In the genomic region with DNA sequence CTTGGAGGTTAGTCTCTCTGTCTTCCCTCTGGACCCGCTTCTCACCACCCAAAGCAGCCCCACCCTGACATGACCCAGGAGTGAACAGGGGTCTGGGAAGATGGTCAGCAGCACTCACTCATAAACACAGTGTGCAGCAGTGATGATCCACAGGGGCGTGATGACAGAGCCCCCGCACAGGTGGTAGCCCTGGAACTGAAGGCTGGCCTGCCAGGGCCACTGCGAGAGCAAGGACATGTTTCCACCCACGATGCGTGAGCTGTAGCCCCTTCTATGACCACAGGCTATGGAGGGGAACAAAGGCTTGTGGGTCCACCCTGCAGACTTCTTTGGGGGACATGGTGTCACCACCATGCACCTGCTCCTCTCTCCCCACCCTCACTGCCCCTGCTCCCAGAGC, we compare ENCODE assay signal across 19 cellular contexts. TPM values are rescaled to one million over a fixed set of nuclear protein-coding genes. Genes with fewer than 3 reads are reported as not detected.
DNase-seq lines count a peak whose midpoint lies in the region; ATAC-seq, FAIRE-seq and TF ChIP-seq lines count a peak whose summit lies in the region.
"Had no signal": no experiment of that assay in that cellular context is flagged by ENCODE, and none has a peak within 500 bp of the region (broad histone marks: within the 10 kb centered on the region; RNA-seq: fewer than 3 reads in every experiment).

No MANE protein-coding gene starts in this region.

- H3K27me3 ChIP-seq in BLaER1 (no peaks in the 10 kb centered on the region), mucosa of stomach (ENCODE audit: control insufficient read depth, insufficient read depth, low read length) (no peaks in the 10 kb centered on the region), foreskin keratinocyte (peaks cover 2% of the 10 kb centered on the region)

- H3K9ac ChIP-seq in BLaER1, result no peak overlapping the region
- peak overlapping the region; percentile 7 for H3K9ac ChIP-seq in mucosa of stomach (ENCODE audit: low read length)

- peaks cover 27% of the 10 kb centered on the region for H3K4me1 Mint-ChIP-seq in activated naive CD8-positive, alpha-beta T cell treated with anti-CD3 and anti-CD28 coated beads, Interleukin-2, amount 50 U/mL, for 24 hours

- no peak for TF ChIP-seq CTCF in foreskin keratinocyte (conservative IDR thresholded peaks at IDR 0.05)

- ATAC-seq in activated naive CD8-positive, alpha-beta T cell treated with anti-CD3 and anti-CD28 coated beads, Interleukin-2, amount 50 U/mL, for 24 hours, result no peak
- ATAC-seq in foreskin keratinocyte, result no peak
- ATAC-seq: HepG2 had no signal

- H3K36me3 Mint-ChIP-seq in activated naive CD8-positive, alpha-beta T cell treated with anti-CD3 and anti-CD28 coated beads, Interleukin-2, amount 50 U/mL, for 24 hours (ENCODE audit: low read depth), result peaks cover 35% of the 10 kb centered on the region

- H4K20me1 ChIP-seq in BLaER1, result no peaks in the 10 kb centered on the region

- peaks cover 14% of the 10 kb centered on the region for H3K9me3 Mint-ChIP-seq in activated naive CD8-positive, alpha-beta T cell treated with anti-CD3 and anti-CD28 coated beads, Interleukin-2, amount 50 U/mL, for 24 hours

- H3K27ac ChIP-seq in BLaER1 (no peak overlapping the region), foreskin keratinocyte (no peak overlapping the region)
- H3K27ac ChIP-seq: C4-2B had no signal

- H3K27me3 Mint-ChIP-seq in activated naive CD8-positive, alpha-beta T cell treated with anti-CD3 and anti-CD28 coated beads, Interleukin-2, amount 50 U/mL, for 24 hours, result no peaks in the 10 kb centered on the region
- H3K27me3 Mint-ChIP-seq: CD4-positive, alpha-beta memory T cell had no signal

- FAIRE-seq in GM12891 (lab: Jason Lieb, UNC), result no peak
- FAIRE-seq: GM19239, HepG2, HTR-8/SVneo had no signal

- peak overlapping the region; percentile 53 for H3K27ac Mint-ChIP-seq in activated naive CD8-positive, alpha-beta T cell treated with anti-CD3 and anti-CD28 coated beads, Interleukin-2, amount 50 U/mL, for 24 hours
- H3K27ac Mint-ChIP-seq: HFFc6 had no signal

- peaks cover 26% of the 10 kb centered on the region for H3K9me3 ChIP-seq in BLaER1
- H3K9me3 ChIP-seq in mucosa of stomach (ENCODE audit: control insufficient read depth, low read length), result no peaks in the 10 kb centered on the region

- H3K4me1 ChIP-seq in BLaER1 (peaks cover 78% of the 10 kb centered on the region), mucosa of stomach (ENCODE audit: control insufficient read depth, insufficient read depth, low read length) (peaks cover 89% of the 10 kb centered on the region), foreskin keratinocyte (no peaks in the 10 kb centered on the region)

- no peak overlapping the region for H3K4me3 Mint-ChIP-seq in activated naive CD8-positive, alpha-beta T cell treated with anti-CD3 and anti-CD28 coated beads, Interleukin-2, amount 50 U/mL, for 24 hours
- H3K4me3 Mint-ChIP-seq: CD4-positive, alpha-beta memory T cell; HFFc6 had no signal

- no peak for TF ChIP-seq POLR2A in GM12891 (IDR thresholded peaks at IDR 0.05; ENCODE audit: low read depth, low read length)

- H3K4me3 ChIP-seq in BLaER1, result no peak overlapping the region
- no peak overlapping the region for H3K4me3 ChIP-seq in mucosa of stomach (ENCODE audit: low read length)

- H3K4me2 ChIP-seq in BLaER1, result peak overlapping the region; percentile 79; the same call in 1 of the 2 replicates

- DNase-seq in GM12891 (ENCODE audit: insufficient read length, low spot score), result no peak
- no peak for DNase-seq in activated naive CD8-positive, alpha-beta T cell treated with anti-CD3 and anti-CD28 coated beads, Interleukin-2, amount 50 U/mL, for 24 hours
- DNase-seq in foreskin keratinocyte, result no peak
- no peak for DNase-seq in dermis blood vessel endothelial cell
- DNase-seq in DMS79 (lab: John Stamatoyannopoulos, UW), result no peak
- DNase-seq: ACHN; CD4-positive, alpha-beta memory T cell; DMS79 treated with DMSO at 0.1 percent for 48 hours; GDM1; GOT3; HCEC 1CT; HFFc6 had no signal

- H3K36me3 ChIP-seq in BLaER1 (peaks cover 10% of the 10 kb centered on the region; the same call in 1 of the 2 replicates), mucosa of stomach (ENCODE audit: control insufficient read depth, insufficient read depth, low read length) (no peaks in the 10 kb centered on the region)

TF ChIP-seq in GM12891, 5 proteins besides CTCF, POLR2A, EP300 and RAD21:
- TF ChIP-seq POLR2AphosphoS5 (IDR thresholded peaks at IDR 0.05; ENCODE audit: low read depth, low read length) (peak; percentile 55), TAF1 (IDR thresholded peaks at IDR 0.05; ENCODE audit: low read depth, low read length) (no peak)

RNA-seq across cellular contexts. Expression of a gene that starts 12.9 kb away (rescaled TPM):
- polyA plus RNA-seq in GM12891 (2012; ENCODE audit: low read depth, missing spikeins), result 129 TPM
- total RNA-seq in foreskin keratinocyte (not detected in 2 replicates), dermis blood vessel endothelial cell (0.05 TPM in 1 of 2 replicates, not detected in the other)
- not detected in 2 replicates for polyA plus RNA-seq in foreskin keratinocyte
- total RNA-seq: HFFc6 had no signal

RNA-seq across cellular contexts. Expression of a gene that starts 16.6 kb away (rescaled TPM):
- 0.63 TPM for polyA plus RNA-seq in GM12891 (2012; ENCODE audit: low read depth, missing spikeins)
- total RNA-seq in foreskin keratinocyte, result not detected in 2 replicates
- not detected in 2 replicates for polyA plus RNA-seq in foreskin keratinocyte
- not detected in 2 replicates for total RNA-seq in dermis blood vessel endothelial cell
- total RNA-seq: A172; CD4-positive, alpha-beta memory T cell; HFFc6 had no signal
- polyA plus RNA-seq: CD4-positive, alpha-beta memory T cell had no signal

RNA-seq across cellular contexts. Expression of a gene that starts 20.8 kb away (rescaled TPM):
- polyA plus RNA-seq in GM12891 (2012; ENCODE audit: low read depth, missing spikeins), result 1.1 TPM
- not detected in 2 replicates for total RNA-seq in foreskin keratinocyte
- polyA plus RNA-seq in foreskin keratinocyte, result not detected in 2 replicates
- not detected in 2 replicates for total RNA-seq in dermis blood vessel endothelial cell
- total RNA-seq: A172, HepG2, HFFc6 had no signal
- polyA plus RNA-seq: HepG2 had no signal

RNA-seq across cellular contexts. Expression of a gene that starts 32.1 kb away (rescaled TPM):
- not detected for polyA plus RNA-seq in GM12891 (2012; ENCODE audit: low read depth, missing spikeins)
- total RNA-seq in foreskin keratinocyte (not detected in 2 replicates), dermis blood vessel endothelial cell (not detected in 2 replicates)
- polyA plus RNA-seq in foreskin keratinocyte, result not detected in 2 replicates
- total RNA-seq: A172; CD4-positive, alpha-beta memory T cell; HepG2; HFFc6 had no signal
- polyA plus RNA-seq: CD4-positive, alpha-beta memory T cell had no signal
